Comparison of ENCODE assay signal across 25 cellular contexts in genomic region chr4:40881096-40881495, GRCh38.
"Had no signal": no experiment of that assay in that cellular context is flagged by ENCODE, and none has a peak within 500 bp of the region (broad histone marks: within the 10 kb centered on the region; RNA-seq: fewer than 3 reads in every experiment).

No MANE protein-coding gene starts in this region.

- ATAC-seq: activated T-cell treated with anti-CD3 and anti-CD28 coated beads, Interleukin-2, amount 50 U/mL, for 4 hours; activated T-helper 17 cell treated with anti-CD3 and anti-CD28 coated beads, Interleukin-2, amount 50 U/mL, for 72 hours; gastrocnemius medialis; right lobe of liver; stimulated activated naive CD8-positive, alpha-beta T cell treated with anti-CD3 and anti-CD28 coated beads, Interleukin-15, amount 100 ng/mL, for 72 hours had no signal

- H3K27ac Mint-ChIP-seq: activated CD4-positive, alpha-beta memory T cell treated with anti-CD3 and anti-CD28 coated beads, Interleukin-2, amount 10 ng/mL, durations not matched to agents 7 days and 5 days; activated CD4-positive, alpha-beta T cell treated with anti-CD3 and anti-CD28 coated beads, Interleukin-2, amount 10 ng/mL, durations not matched to agents 24 days and 14 days; activated T-helper 17 cell treated with anti-CD3 and anti-CD28 coated beads, Interleukin-2, amount 50 U/mL, for 72 hours; nephron progenitor cell; progenitor cell of endocrine pancreas had no signal

- H3K27me3 Mint-ChIP-seq: progenitor cell of endocrine pancreas had no signal

- H3K4me3 ChIP-seq: gastrocnemius medialis, hepatocyte, left ventricle myocardium inferior, lung, ovary, right lobe of liver, thyroid gland had no signal

- H3K27ac ChIP-seq: gastrocnemius medialis, hepatocyte, left ventricle myocardium inferior, neutrophil, ovary, right lobe of liver, thyroid gland had no signal

- H3K27me3 ChIP-seq: gastrocnemius medialis, hepatocyte, neutrophil, ovary, right lobe of liver, thyroid gland had no signal

- H3K4me2 ChIP-seq: hepatocyte had no signal

- H2AFZ ChIP-seq: hepatocyte had no signal

- H3K9me3 Mint-ChIP-seq: activated CD4-positive, alpha-beta memory T cell treated with anti-CD3 and anti-CD28 coated beads, Interleukin-2, amount 10 ng/mL, durations not matched to agents 7 days and 5 days; activated CD4-positive, alpha-beta T cell treated with anti-CD3 and anti-CD28 coated beads, Interleukin-2, amount 10 ng/mL, durations not matched to agents 24 days and 14 days; activated T-cell treated with anti-CD3 and anti-CD28 coated beads, Interleukin-2, amount 50 U/mL, for 4 hours; activated T-helper 17 cell treated with anti-CD3 and anti-CD28 coated beads, Interleukin-2, amount 50 U/mL, for 72 hours; nephron progenitor cell; stimulated activated naive CD8-positive, alpha-beta T cell treated with anti-CD3 and anti-CD28 coated beads, Interleukin-15, amount 100 ng/mL, for 72 hours had no signal

- H3K4me3 Mint-ChIP-seq: activated CD4-positive, alpha-beta memory T cell treated with anti-CD3 and anti-CD28 coated beads, Interleukin-2, amount 10 ng/mL, durations not matched to agents 7 days and 5 days; activated CD4-positive, alpha-beta T cell treated with anti-CD3 and anti-CD28 coated beads, Interleukin-2, amount 10 ng/mL, durations not matched to agents 24 days and 14 days; activated T-cell treated with anti-CD3 and anti-CD28 coated beads, Interleukin-2, amount 50 U/mL, for 4 hours; activated T-helper 17 cell treated with anti-CD3 and anti-CD28 coated beads, Interleukin-2, amount 50 U/mL, for 72 hours; nephron progenitor cell; stimulated activated naive CD8-positive, alpha-beta T cell treated with anti-CD3 and anti-CD28 coated beads, Interleukin-15, amount 100 ng/mL, for 72 hours had no signal

- H3K79me2 ChIP-seq: hepatocyte had no signal

- DNase-seq: activated CD4-positive, alpha-beta memory T cell treated with anti-CD3 and anti-CD28 coated beads, Interleukin-2, amount 10 ng/mL, durations not matched to agents 7 days and 5 days; activated CD4-positive, alpha-beta T cell treated with anti-CD3 and anti-CD28 coated beads, Interleukin-2, amount 10 ng/mL, durations not matched to agents 24 days and 14 days; activated CD4-positive, CD25-positive, alpha-beta regulatory T cell treated with anti-CD3 and anti-CD28 coated beads, Interleukin-2, amount 50 U/mL, for 72 hours; activated CD8-positive, alpha-beta memory T cell treated with anti-CD3 and anti-CD28 coated beads, Interleukin-2, amount 50 U/mL, for 48 hours; activated gamma-delta T cell treated with Interleukin-2 at 50 U/mL for 16 hours; activated naive CD4-positive, alpha-beta T cell treated with anti-CD3 and anti-CD28 coated beads, Interleukin-2, amount 50 U/mL, for 16 hours; activated T-cell treated with anti-CD3 and anti-CD28 coated beads, Interleukin-2, amount 50 U/mL, for 4 hours; dermis blood vessel endothelial cell; effector CD4-positive, alpha-beta T cell; gastrocnemius medialis; islet precursor cell; left ventricle myocardium inferior; nephron progenitor cell; ovary; right lobe of liver; stimulated activated CD4-positive, alpha-beta T cell treated with anti-CD3 and anti-CD28 coated beads, Interleukin-2, amount 100 ng/mL, for 48 hours; stimulated activated naive CD8-positive, alpha-beta T cell treated with anti-CD3 and anti-CD28 coated beads, Interleukin-15, amount 100 ng/mL, for 72 hours; substantia nigra; thyroid gland had no signal

- H3K4me1 Mint-ChIP-seq: activated CD4-positive, alpha-beta memory T cell treated with anti-CD3 and anti-CD28 coated beads, Interleukin-2, amount 10 ng/mL, durations not matched to agents 7 days and 5 days; activated CD4-positive, alpha-beta T cell treated with anti-CD3 and anti-CD28 coated beads, Interleukin-2, amount 10 ng/mL, durations not matched to agents 24 days and 14 days; activated T-helper 17 cell treated with anti-CD3 and anti-CD28 coated beads, Interleukin-2, amount 50 U/mL, for 72 hours; stimulated activated naive CD8-positive, alpha-beta T cell treated with anti-CD3 and anti-CD28 coated beads, Interleukin-15, amount 100 ng/mL, for 72 hours had no signal

- H3K36me3 ChIP-seq: neutrophil, ovary, WERI-Rb-1 had no signal

- H3K9me3 ChIP-seq: gastrocnemius medialis, left ventricle myocardium inferior, neutrophil, ovary, right lobe of liver, thyroid gland had no signal

- H3K4me1 ChIP-seq: gastrocnemius medialis, right lobe of liver had no signal
